Comparison of ENCODE assay signal across 11 cellular contexts in the genomic region with DNA sequence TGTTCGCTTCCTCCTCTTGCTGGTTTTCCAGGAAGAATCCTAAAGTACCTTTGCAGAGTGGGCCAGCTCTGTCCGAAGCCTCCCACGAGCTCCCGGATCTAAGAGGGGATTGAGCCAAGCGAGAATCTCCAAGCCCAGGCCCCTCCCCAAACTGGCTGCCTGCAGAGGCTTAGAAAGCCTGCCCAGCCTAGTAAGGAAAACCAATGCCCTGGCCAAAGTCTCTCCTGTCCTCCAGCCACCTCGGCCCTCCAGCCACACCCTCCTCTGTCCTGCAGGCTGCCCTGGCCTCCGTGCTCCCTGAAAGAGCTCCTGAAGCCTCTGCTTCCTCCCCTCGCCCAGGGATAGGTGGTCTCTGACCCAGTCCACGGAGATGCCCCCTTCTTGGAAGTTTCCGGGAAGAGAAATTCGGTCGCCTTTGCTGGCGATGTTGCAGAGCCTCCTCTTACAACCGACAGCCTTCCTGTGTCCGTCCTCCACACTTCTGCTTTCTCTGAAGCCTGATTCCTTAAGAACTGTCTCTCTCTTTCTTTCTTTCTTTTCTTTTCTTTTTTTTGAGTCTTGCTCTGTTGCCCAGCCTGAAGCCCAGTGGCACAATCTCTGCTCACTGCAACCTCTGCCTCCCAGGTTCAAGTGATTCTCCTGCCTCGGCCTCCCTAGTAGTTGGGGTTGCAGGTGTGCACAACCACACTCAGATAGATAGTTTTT. TPM values are rescaled to one million over a fixed set of nuclear protein-coding genes. Genes with fewer than 3 reads are reported as not detected.
DNase-seq lines count a peak whose midpoint lies in the region; TF ChIP-seq lines count a peak whose summit lies in the region.
"Had no signal": no experiment of that assay in that cellular context is flagged by ENCODE, and none has a peak within 500 bp of the region (broad histone marks: within the 10 kb centered on the region; RNA-seq: fewer than 3 reads in every experiment).

No MANE protein-coding gene starts in this region.

- no peak overlapping the region for H3K27ac ChIP-seq in endodermal cell (ENCODE audit: low read depth, low read length)
- H3K27ac ChIP-seq in osteoblast (ENCODE audit: low read depth, low read length): no peak overlapping the region
- peak overlapping the region in 3 of 8 donors; percentile 60 to 81 (median 62) for H3K27ac ChIP-seq in spleen

- H3K9me3 ChIP-seq in endodermal cell (ENCODE audit: control insufficient read depth, low read length) (no peaks in the 10 kb centered on the region), osteoblast (ENCODE audit: low read depth, low read length) (no peaks in the 10 kb centered on the region), spleen (no peaks in the 10 kb centered on the region)

- H3K9ac ChIP-seq in endodermal cell (ENCODE audit: extremely low read depth, low read length, poor library complexity, severe bottlenecking): no peak overlapping the region

- no peaks in the 10 kb centered on the region for H4K20me1 ChIP-seq in osteoblast (ENCODE audit: insufficient read depth, low read length)

- no peaks in the 10 kb centered on the region for H3K27me3 ChIP-seq in endodermal cell (ENCODE audit: control insufficient read depth, insufficient read depth, low read length, poor library complexity, severe bottlenecking)
- H3K27me3 ChIP-seq in osteoblast (ENCODE audit: insufficient read depth, low read length): no peaks in the 10 kb centered on the region
- peaks cover 0 to 6% (median 0%) of the 10 kb centered on the region in 7 donors for H3K27me3 ChIP-seq in spleen (replicated peaks in 1 of 7)

- TF ChIP-seq CTCF in Calu3 (IDR thresholded peaks at IDR 0.05; ENCODE audit: unreplicated experiment) (no peak), endodermal cell (conservative IDR thresholded peaks at IDR 0.05) (no peak), osteoblast (IDR thresholded peaks at IDR 0.05; ENCODE audit: extremely low read depth, low read depth, low read length) (no peak), spleen (IDR thresholded peaks at IDR 0.05 in 8 of 11, conservative IDR thresholded peaks at IDR 0.05 in 3 of 11) (no peak)

- peak overlapping the region; percentile 1 for H3K4me3 Mint-ChIP-seq in Calu3 (ENCODE audit: low read depth, unreplicated experiment)
- no peak overlapping the region for H3K4me3 Mint-ChIP-seq in endodermal cell

- H3K4me1 Mint-ChIP-seq in Calu3 (ENCODE audit: low read depth, unreplicated experiment) (peaks cover 59% of the 10 kb centered on the region), endodermal cell (peaks cover 29% of the 10 kb centered on the region)

- H3K4me2 ChIP-seq in osteoblast (ENCODE audit: insufficient read depth, low read length): no peak overlapping the region

- no TSS peak for BruUV-seq in Calu3 (replicated peaks; lab: Mats Ljungman, UMichigan)

- H3K9me3 Mint-ChIP-seq in Calu3 (ENCODE audit: low read depth, unreplicated experiment) (no peaks in the 10 kb centered on the region), endodermal cell (no peaks in the 10 kb centered on the region)

- no peak overlapping the region for H3K4me3 ChIP-seq in endodermal cell (ENCODE audit: low read length)
- H3K4me3 ChIP-seq in osteoblast (ENCODE audit: insufficient read depth, low read length): no peak overlapping the region
- H3K4me3 ChIP-seq in spleen: no peak overlapping the region
- H3K4me3 ChIP-seq: lung had no signal

- H3K79me2 ChIP-seq in osteoblast (ENCODE audit: insufficient read depth, low read length): no peaks in the 10 kb centered on the region

- H3K27ac Mint-ChIP-seq in Calu3 (ENCODE audit: unreplicated experiment): peak overlapping the region; percentile 96
- no peak overlapping the region for H3K27ac Mint-ChIP-seq in endodermal cell

- no peak for TF ChIP-seq POLR2A in spleen (IDR thresholded peaks at IDR 0.05)

- H3K36me3 ChIP-seq in endodermal cell (ENCODE audit: control insufficient read depth, insufficient read depth, low read length) (no peaks in the 10 kb centered on the region), osteoblast (ENCODE audit: insufficient read depth, low read length) (no peaks in the 10 kb centered on the region), spleen (no peaks in the 10 kb centered on the region)

- H3K4me1 ChIP-seq in endodermal cell (ENCODE audit: control insufficient read depth, insufficient read depth, low read length): peaks cover 4% of the 10 kb centered on the region
- H3K4me1 ChIP-seq in osteoblast (ENCODE audit: insufficient read depth, low read length): peaks cover 17% of the 10 kb centered on the region
- H3K4me1 ChIP-seq in spleen: peaks cover 0 to 49% (median 29%) of the 10 kb centered on the region in 6 donors

- peaks cover 39% of the 10 kb centered on the region for H3K36me3 Mint-ChIP-seq in Calu3 (ENCODE audit: insufficient read depth, unreplicated experiment)
- no peaks in the 10 kb centered on the region for H3K36me3 Mint-ChIP-seq in endodermal cell (ENCODE audit: low read depth)

- intact Hi-C loops in Calu3 (cut with micrococcal nuclease; ENCODE audit: unreplicated experiment): no loop called here
- intact Hi-C loops in spleen (cut with DNase I; ENCODE audit: low total_unique reads): no loop called here

- no peak overlapping the region for H2AFZ ChIP-seq in osteoblast (ENCODE audit: low read length)

- CTCF ChIA-PET in Calu3 (lab: Charles Lee): interaction anchor here (0.5 to 1.6 kb wide), 4 partner anchors 16 to 60 kb away, joined by 3 to 6 read pairs (median 4); no protein-coding TSS in a partner anchor

- WGBS in endodermal cell (ENCODE audit: insufficient coverage in 1 of 2, insufficient read length in 1 of 2), 2 experiments: 73 to 81% methylated on average over 15 to 16 of the region's 16 CpGs
- 55 to 82% (median 69%) methylated on average over 15 to 16 of the region's 16 CpGs for WGBS in spleen, 5 donors

- DNase-seq in Calu3: peak; percentile 43
- peak; percentile 25 to 30 for DNase-seq in NOMO-1 (lab: John Stamatoyannopoulos, UW; ENCODE audit: unreplicated experiment in 2 of 2)
- peak; percentile 81 for DNase-seq in endodermal cell
- peak; percentile 54 for DNase-seq in osteoblast (ENCODE audit: insufficient read length, low spot score, missing footprints)
- DNase-seq in spleen: no peak
- DNase-seq in DMS153 (lab: John Stamatoyannopoulos, UW): no peak
- no peak for DNase-seq in DMS53 (lab: John Stamatoyannopoulos, UW)
- DNase-seq: activated CD4-positive, alpha-beta T cell treated with anti-CD3 and anti-CD28 coated beads, Interleukin-2, amount 50 U/mL, for 1 hour; EL; stimulated activated naive CD8-positive, alpha-beta T cell treated with anti-CD3 and anti-CD28 coated beads, Interleukin-15, Interleukin-2, amounts not matched to agents 100 U/mL and 50 U/mL, for 24 hours had no signal

- H3K27me3 Mint-ChIP-seq in Calu3 (ENCODE audit: unreplicated experiment) (no peaks in the 10 kb centered on the region), endodermal cell (ENCODE audit: insufficient read depth) (peaks cover 2% of the 10 kb centered on the region)

RNA-seq across cellular contexts. Expression of a gene that starts 54.9 kb away (rescaled TPM):
- 177 and 241 TPM in 2 replicates for total RNA-seq in Calu3 (2022)
- total RNA-seq in endodermal cell: 10 to 100 TPM; 35.5 to 36.3 TPM
- polyA plus RNA-seq in endodermal cell (2013, experiment 1 of 2): 45.3 TPM
- 45.3 TPM for polyA plus RNA-seq in endodermal cell (2013, experiment 2 of 2)
- total RNA-seq in osteoblast: 18.8 and 21.5 TPM in 2 replicates
- total RNA-seq in spleen: 10 to 100 TPM; 20.0 to 42.3 (median 26.3) TPM
- 1 to 10 TPM; 6.3 to 9.8 (median 9.4) TPM for polyA plus RNA-seq in spleen

Comparison
In these comparisons a context has a peak if more than half of its experiments do, and no peak if none do; other contexts are left out.
1. DNase-seq: peak in Calu3 (single experiment), NOMO-1 (2 of 2), endodermal cell (single experiment) and osteoblast (single experiment); none in spleen (single experiment), DMS153 (single experiment) and DMS53 (single experiment).